10 cellular contexts compared by ENCODE assay signal in the genomic region with DNA sequence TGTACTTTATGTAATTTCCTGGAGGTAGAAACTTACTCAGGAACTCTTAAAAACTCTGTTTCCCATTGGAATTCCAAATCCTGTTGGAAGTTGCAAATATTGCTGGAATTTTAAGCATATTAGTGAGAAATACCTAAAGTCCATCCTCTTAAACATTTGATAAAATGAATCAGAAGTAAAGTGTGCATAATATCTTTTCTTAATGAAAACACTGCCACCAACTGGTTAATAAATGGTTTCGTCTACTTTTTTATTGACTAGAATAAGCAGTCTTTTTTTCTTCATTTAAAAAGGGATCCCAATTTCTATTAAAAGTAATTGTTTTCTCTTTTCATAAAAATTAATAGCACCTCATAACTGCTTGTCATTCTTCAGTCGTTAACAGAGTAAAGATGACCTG. TPM values are rescaled to one million over a fixed set of nuclear protein-coding genes. Genes with fewer than 3 reads are reported as not detected.
DNase-seq lines count a peak whose midpoint lies in the region; ATAC-seq, FAIRE-seq and TF ChIP-seq lines count a peak whose summit lies in the region.
"Had no signal": no experiment of that assay in that cellular context is flagged by ENCODE, and none has a peak within 500 bp of the region (broad histone marks: within the 10 kb centered on the region; RNA-seq: fewer than 3 reads in every experiment).

No MANE protein-coding gene starts in this region.

- no peaks in the 10 kb centered on the region for H3K9me2 ChIP-seq in GM23248 (ENCODE audit: insufficient read depth)
- no peaks in the 10 kb centered on the region for H3K9me2 ChIP-seq in GM23338 (ENCODE audit: insufficient read depth)

- no peaks in the 10 kb centered on the region for H3K36me3 Mint-ChIP-seq in GM23338 (ENCODE audit: low read depth)

- H3K4me2 ChIP-seq in GM23248 (ENCODE audit: unreplicated experiment): no peak overlapping the region
- H3K4me2 ChIP-seq in GM23338: no peak overlapping the region

- H3K4me3 ChIP-seq in GM23248 (no peak overlapping the region), body of pancreas (no peak overlapping the region), GM23338 (no peak overlapping the region)

- no peaks in the 10 kb centered on the region for H3K4me1 Mint-ChIP-seq in GM23338

- H3K27me3 Mint-ChIP-seq in GM23338 (ENCODE audit: insufficient read depth, low read depth, poor library complexity): peaks cover 3% of the 10 kb centered on the region

- H3K79me2 ChIP-seq in GM23248 (ENCODE audit: insufficient read depth) (no peaks in the 10 kb centered on the region), GM23338 (replicated peaks; ENCODE audit: insufficient read depth) (no peaks in the 10 kb centered on the region)

- H3F3A ChIP-seq in GM23248 (ENCODE audit: insufficient read depth): no peaks in the 10 kb centered on the region
- H3F3A ChIP-seq in GM23338 (replicated peaks; ENCODE audit: low read depth): no peaks in the 10 kb centered on the region

- no peak for TF ChIP-seq POLR2A in body of pancreas (IDR thresholded peaks at IDR 0.05)

- H4K20me1 ChIP-seq in GM23248 (ENCODE audit: insufficient read depth) (no peaks in the 10 kb centered on the region), GM23338 (replicated peaks; ENCODE audit: insufficient read depth) (no peaks in the 10 kb centered on the region)

- peak; percentile 86 for FAIRE-seq in RCC 7860 (lab: Jason Lieb, UNC)

- H3K9me3 ChIP-seq in GM23248 (ENCODE audit: low read depth) (no peaks in the 10 kb centered on the region), body of pancreas (peaks cover 0 to 8% (median 0%) of the 10 kb centered on the region in 3 donors)

- H3K4me3 Mint-ChIP-seq in GM23338: no peak overlapping the region

- H3K27me3 ChIP-seq in GM23248 (replicated peaks; ENCODE audit: insufficient read depth) (no peaks in the 10 kb centered on the region; the same call in 1 of the 2 replicates), body of pancreas (no peaks in the 10 kb centered on the region), GM23338 (ENCODE audit: insufficient read depth) (no peaks in the 10 kb centered on the region)

- no peak for TF ChIP-seq CTCF in body of pancreas (IDR thresholded peaks at IDR 0.05)
- TF ChIP-seq CTCF in GM23338 (conservative IDR thresholded peaks at IDR 0.05; ENCODE audit: low read depth in 2 of 2): peak in 1 of 2 experiments; percentile 47; a peak in 3 of 4 replicates

- H3K27ac Mint-ChIP-seq in GM23338: no peak overlapping the region
- H3K27ac Mint-ChIP-seq: progenitor cell of endocrine pancreas had no signal

- no peaks in the 10 kb centered on the region for H3K36me3 ChIP-seq in GM23248 (ENCODE audit: low read depth)
- H3K36me3 ChIP-seq in body of pancreas (replicated peaks in 1 of 2; ENCODE audit: insufficient read depth in 1 of 2, low read depth in 2 of 2): no peaks in the 10 kb centered on the region
- H3K36me3 ChIP-seq in GM23338 (ENCODE audit: insufficient read depth): no peaks in the 10 kb centered on the region

- intact Hi-C loops in body of pancreas (cut with DNase I): no loop called here

- 3 to 5% methylated on average over 2 of the region's 2 CpGs for whole genome bisulfite sequencing in GM23248 (ENCODE audit: low coverage in 1 of 2, low lambda C conversion rate in 2 of 2, missing lambda C conversion rate in 2 of 2), 2 experiments
- WGBS in body of pancreas, 2 donors: 11 to 19% methylated on average over 2 of the region's 2 CpGs

- no peak overlapping the region for H3K27ac ChIP-seq in GM23248
- no peak overlapping the region for H3K27ac ChIP-seq in body of pancreas
- H3K27ac ChIP-seq in GM23338 (ENCODE audit: low read depth): no peak overlapping the region

- H3K4me1 ChIP-seq in GM23248 (ENCODE audit: insufficient read depth) (no peaks in the 10 kb centered on the region), body of pancreas (peaks cover 15% of the 10 kb centered on the region), GM23338 (ENCODE audit: insufficient read depth) (no peaks in the 10 kb centered on the region)

- no peak for ATAC-seq in HG02763 (IDR thresholded peaks at IDR 0.05; ENCODE audit: unreplicated experiment)
- no peak for ATAC-seq in body of pancreas
- no peak for ATAC-seq in GM23338

- no peak overlapping the region for H3K9ac ChIP-seq in GM23248

- peak; percentile 68 for DNase-seq in ACHN
- peak; percentile 42 for DNase-seq in GM23248
- no peak for DNase-seq in RCC 7860 (ENCODE audit: low spot score)
- DNase-seq in globus pallidus (ENCODE audit: low spot score): peak; percentile 50
- no peak for DNase-seq in body of pancreas
- DNase-seq in NCI-H2107 treated with DMSO at 0.1 percent for 48 hours (lab: John Stamatoyannopoulos, UW; ENCODE audit: unreplicated experiment): no peak
- no peak for DNase-seq in GM23338 (ENCODE audit: low spot score)

- H2AFZ ChIP-seq in GM23248: no peak overlapping the region
- no peak overlapping the region for H2AFZ ChIP-seq in GM23338

- H3K9me3 Mint-ChIP-seq in GM23338: no peaks in the 10 kb centered on the region

- in situ Hi-C loops in ACHN (cut with HindIII; ENCODE audit: low pct_ligation_motif_present, low pct_unique_long_range_greater_than_20kb, low sequenced_read_pairs) (no loop called here), GM23248 (cut with MboI) (no loop called here)

TF ChIP-seq in GM23338, 12 proteins besides CTCF, POLR2A, EP300 and RAD21 (continues in another document):
- no peak for TF ChIP-seq STAT1 (IDR thresholded peaks at IDR 0.05; ENCODE audit: unreplicated experiment)
- TF ChIP-seq, protein P1, sequence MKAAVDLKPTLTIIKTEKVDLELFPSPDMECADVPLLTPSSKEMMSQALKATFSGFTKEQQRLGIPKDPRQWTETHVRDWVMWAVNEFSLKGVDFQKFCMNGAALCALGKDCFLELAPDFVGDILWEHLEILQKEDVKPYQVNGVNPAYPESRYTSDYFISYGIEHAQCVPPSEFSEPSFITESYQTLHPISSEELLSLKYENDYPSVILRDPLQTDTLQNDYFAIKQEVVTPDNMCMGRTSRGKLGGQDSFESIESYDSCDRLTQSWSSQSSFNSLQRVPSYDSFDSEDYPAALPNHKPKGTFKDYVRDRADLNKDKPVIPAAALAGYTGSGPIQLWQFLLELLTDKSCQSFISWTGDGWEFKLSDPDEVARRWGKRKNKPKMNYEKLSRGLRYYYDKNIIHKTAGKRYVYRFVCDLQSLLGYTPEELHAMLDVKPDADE (IDR thresholded peaks at IDR 0.05): no peak
- no peak for TF ChIP-seq POLR2AphosphoS5 (IDR thresholded peaks at IDR 0.05; ENCODE audit: low read depth)

RNA-seq across cellular contexts. Expression of a gene that starts 28.3 kb away (rescaled TPM):
- not detected in 2 replicates for total RNA-seq in GM23248 (2014; rRNA removed; shearing (Covaris generic))
- polyA plus RNA-seq in GM23248 (2016; fragmentation: Nextera tagmentation; extraction: Ambion mirVana) (not detected in 2 replicates), GM23338 (2016; fragmentation: Nextera tagmentation; extraction: Ambion mirVana) (not detected in 2 replicates)
- not detected for total RNA-seq in body of pancreas
- not detected in 2 replicates for total RNA-seq in GM23338 (2014; rRNA removed; shearing (Covaris generic))
- total RNA-seq: cardiac septum, progenitor cell of endocrine pancreas had no signal

Comparison
In these comparisons a context has a peak if more than half of its experiments do, and no peak if none do; other contexts are left out.
1. DNase-seq: peak in ACHN (single experiment), GM23248 (single experiment) and globus pallidus (single experiment); none in RCC 7860 (single experiment), body of pancreas (0 of 4), NCI-H2107 treated with DMSO at 0.1 percent for 48 hours (single experiment) and GM23338 (single experiment).